In genomic region chr15:56367156-56367555, GRCh38 we compare ENCODE assay signal across 1 cellular context.
TF ChIP-seq lines count a peak whose summit lies in the region.

No MANE protein-coding gene starts in this region.

TF ChIP-seq in GM12878, 131 proteins besides CTCF, POLR2A, EP300 and RAD21:
- TF ChIP-seq HSF1 (IDR thresholded peaks at IDR 0.05; ENCODE audit: low read depth, low read length): no peak
- 0 out of 2 replicates have a peak, but pooled peaks have one; percentile 14 for TF ChIP-seq PML (IDR thresholded peaks at IDR 0.05; ENCODE audit: low read length)
